8 cellular contexts compared by ENCODE assay signal in genomic region chr3:107431298-107432012, GRCh38. TPM values are rescaled to one million over a fixed set of nuclear protein-coding genes. Genes with fewer than 3 reads are reported as not detected.
DNase-seq lines count a peak whose midpoint lies in the region; ATAC-seq and TF ChIP-seq lines count a peak whose summit lies in the region.

No MANE protein-coding gene starts in this region.

- H3K27me3 Mint-ChIP-seq in natural killer cell (ENCODE audit: low read depth in 2 of 2): peaks cover 16 to 41% of the 10 kb centered on the region in 2 donors

- TF ChIP-seq CTCF in Panc1 (IDR thresholded peaks at IDR 0.05): no peak
- TF ChIP-seq CTCF in fibroblast of pulmonary artery (IDR thresholded peaks at IDR 0.05; ENCODE audit: low read length, missing control alignments): no peak
- TF ChIP-seq CTCF in natural killer cell (IDR thresholded peaks at IDR 0.05): no peak

- H3K9me3 ChIP-seq in Panc1 (ENCODE audit: control insufficient read depth, insufficient read depth, low read depth, low read length) (no peaks in the 10 kb centered on the region), thymus (ENCODE audit: control insufficient read depth) (no peaks in the 10 kb centered on the region)

- no peaks in the 10 kb centered on the region for H3K36me3 Mint-ChIP-seq in natural killer cell

- POLR2A ChIA-PET in Panc1 (lab: Charles Lee): no interaction called here

- H3K4me1 Mint-ChIP-seq in natural killer cell: peaks cover 14% of the 10 kb centered on the region in 2 donors

- H3K36me3 ChIP-seq in Panc1 (ENCODE audit: control insufficient read depth, insufficient read depth, low read length): no peaks in the 10 kb centered on the region
- no peaks in the 10 kb centered on the region for H3K36me3 ChIP-seq in thymus (ENCODE audit: control insufficient read depth, insufficient read depth)

- no TSS peak for BruUV-seq in Panc1 (replicated peaks; lab: Mats Ljungman, UMichigan)

- H3K4me3 ChIP-seq in Panc1 (ENCODE audit: low read depth in 2 of 2, low read length in 2 of 2): peak overlapping the region; percentile 64 to 75
- peak overlapping the region; percentile 63 for H3K4me3 ChIP-seq in fibroblast of pulmonary artery (replicated peaks; ENCODE audit: low read depth, low read length)
- peak overlapping the region; percentile 74 for H3K4me3 ChIP-seq in thymus (ENCODE audit: low read length)

- intact Hi-C loops in Panc1 (cut with micrococcal nuclease; ENCODE audit: unreplicated experiment) (loop anchor here (2.0 kb wide), 2 partner anchors 91 to 161 kb away; partner anchors contain the start of gene BBX), natural killer cell (cut with micrococcal nuclease) (loop anchor here (2.0 to 5.0 kb wide), 2 partner anchors 91 to 195 kb away; partner anchors contain the start of gene BBX)

- CTCF ChIA-PET in Panc1 (lab: Charles Lee): interaction anchor here (0.7 kb wide), 3 partner anchors 31 to 638 kb away, joined by 4 to 8 read pairs (median 6); no protein-coding TSS in a partner anchor

- H3K4me1 ChIP-seq in Panc1 (ENCODE audit: control insufficient read depth, insufficient read depth, low read length) (peaks cover 12% of the 10 kb centered on the region), thymus (ENCODE audit: control insufficient read depth, insufficient read depth, low read length) (peaks cover 6% of the 10 kb centered on the region)

- H3K9me3 Mint-ChIP-seq in natural killer cell: no peaks in the 10 kb centered on the region

- peak overlapping the region; percentile 90 for H3K4me3 Mint-ChIP-seq in natural killer cell

- peak; percentile 35 for DNase-seq in DMS114 treated with DMSO at 0.1 percent for 48 hours (lab: John Stamatoyannopoulos, UW; ENCODE audit: unreplicated experiment)
- no peak for DNase-seq in Panc1 (ENCODE audit: low read depth, low spot score)
- DNase-seq in activated effector memory CD4-positive, alpha-beta T cell treated with anti-CD3 and anti-CD28 coated beads, Interleukin-2, amount 50 U/mL, for 16 hours: peak; percentile 76
- DNase-seq in fibroblast of pulmonary artery (ENCODE audit: low read depth): peak; percentile 58
- DNase-seq in natural killer cell: peak; percentile 33

- in situ Hi-C loops in Panc1 (cut with HindIII; ENCODE audit: low pct_unique_long_range_greater_than_20kb, low sequenced_read_pairs): no loop called here

- under 1% methylated on average over 79 of the region's 80 CpGs for WGBS in thymus

- H3K27me3 ChIP-seq in Panc1 (ENCODE audit: control insufficient read depth, insufficient read depth, low read length) (peaks cover 6% of the 10 kb centered on the region; the same call in 1 of the 2 replicates), thymus (ENCODE audit: control insufficient read depth, insufficient read depth) (no peaks in the 10 kb centered on the region)

- peak overlapping the region in 1 of 2 donors; percentile 33 for H3K27ac Mint-ChIP-seq in natural killer cell

- H3K27ac ChIP-seq in Panc1 (ENCODE audit: low read length) (peak overlapping the region; percentile 60), thymus (ENCODE audit: low read depth) (peak overlapping the region; percentile 86)

- ATAC-seq in GM19467 (IDR thresholded peaks at IDR 0.05; ENCODE audit: unreplicated experiment) (peak; percentile 59), HG03565 (IDR thresholded peaks at IDR 0.05; ENCODE audit: unreplicated experiment) (peak; percentile 37), Panc1 (peak; percentile 90), natural killer cell (peak; percentile 71 to 73 (median 72))

RNA-seq across cellular contexts. Expression of gene CCDC54, which starts 54.2 kb away (rescaled TPM):
- total RNA-seq in Panc1 (2021; ENCODE audit: unreplicated experiment): not detected
- not detected for polyA plus RNA-seq in Panc1 (2012; ENCODE audit: insufficient read length)
- total RNA-seq in natural killer cell: not detected
- not detected for polyA plus RNA-seq in thymus

Comparison
In these comparisons a context has a peak if more than half of its experiments do, and no peak if none do; other contexts are left out.
1. ATAC-seq: peak in every context shown above with its lines; median percentile 90 in Panc1; 72 in natural killer cell; 59 in GM19467; 37 in HG03565.